19 cellular contexts compared by ENCODE assay signal in the genomic region with DNA sequence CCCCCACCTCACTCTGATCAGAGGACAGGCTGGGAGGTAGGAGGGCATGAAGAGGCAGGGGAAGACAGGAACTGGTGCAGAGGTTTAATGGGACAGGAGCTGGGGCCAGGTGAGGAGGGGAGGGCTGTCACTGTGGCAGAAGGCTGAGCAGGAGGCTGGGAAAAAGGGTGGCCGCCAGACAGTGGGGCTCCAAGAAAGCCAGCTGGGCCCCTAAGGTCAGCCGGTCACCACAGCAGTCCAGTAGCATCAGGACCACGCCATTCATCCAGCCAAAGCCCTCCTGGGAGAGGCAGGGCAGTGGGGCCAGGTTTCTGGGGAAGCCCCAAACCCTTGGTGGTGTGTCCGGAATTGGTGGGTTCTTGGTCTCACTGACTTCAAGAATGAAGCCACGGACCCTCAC. TPM values are rescaled to one million over a fixed set of nuclear protein-coding genes. Genes with fewer than 3 reads are reported as not detected.
"Had no signal": no experiment of that assay in that cellular context is flagged by ENCODE, and none has a peak within 500 bp of the region (broad histone marks: within the 10 kb centered on the region; RNA-seq: fewer than 3 reads in every experiment).

No MANE protein-coding gene starts in this region.

- H3K27ac ChIP-seq: tibial artery had no signal

- H3K36me3 Mint-ChIP-seq: naive thymus-derived CD4-positive, alpha-beta T cell; T-cell had no signal

- H3K9me3 Mint-ChIP-seq: activated CD8-positive, alpha-beta T cell treated with anti-CD3 and anti-CD28 coated beads for 36 hours; activated T-helper 2 cell treated with anti-CD3 and anti-CD28 coated beads, Interferon-gamma antibody, Interleukin-2, Interleukin-4, amounts not matched to agents 10 μg/mL and 5 μg/mL and 100 μg/mL, durations not matched to agents 14 hours and 24 hours and 36 hours; naive thymus-derived CD4-positive, alpha-beta T cell; T-cell had no signal

- H3K27ac Mint-ChIP-seq: activated CD8-positive, alpha-beta T cell treated with anti-CD3 and anti-CD28 coated beads for 36 hours; activated T-helper 2 cell treated with anti-CD3 and anti-CD28 coated beads, Interferon-gamma antibody, Interleukin-2, Interleukin-4, amounts not matched to agents 10 μg/mL and 5 μg/mL and 100 μg/mL, durations not matched to agents 14 hours and 24 hours and 36 hours had no signal

- H3K27me3 ChIP-seq: dorsolateral prefrontal cortex, tibial artery had no signal

- H3K4me3 Mint-ChIP-seq: activated CD8-positive, alpha-beta T cell treated with anti-CD3 and anti-CD28 coated beads for 36 hours had no signal

- DNase-seq: activated CD4-positive, CD25-positive, alpha-beta regulatory T cell; activated naive CD4-positive, alpha-beta T cell treated with anti-CD3 and anti-CD28 coated beads, Interleukin-2, amount 50 U/mL, for 16 hours; activated T-cell treated with anti-CD3 and anti-CD28 coated beads, Interleukin-2, amount 50 U/mL, for 1 hour; foreskin fibroblast; mesendoderm; retina; stimulated activated CD4-positive, alpha-beta T cell treated with anti-CD3 and anti-CD28 coated beads, Interleukin-12 subunit alpha, Interleukin-12 subunit beta, amount 100 ng/mL, for 4 hours; stimulated activated naive CD8-positive, alpha-beta T cell treated with anti-CD3 and anti-CD28 coated beads, Interleukin-15, Interleukin-2, amounts not matched to agents 100 U/mL and 50 U/mL, for 24 hours; T-helper 9 cell; tibial artery had no signal

- FAIRE-seq: colon, urothelium cell line had no signal

- H3K9me3 ChIP-seq: tibial artery had no signal

- ATAC-seq: activated CD8-positive, alpha-beta T cell treated with anti-CD3 and anti-CD28 coated beads for 36 hours; naive thymus-derived CD4-positive, alpha-beta T cell; stimulated activated naive CD8-positive, alpha-beta T cell treated with anti-CD3 and anti-CD28 coated beads, Interleukin-15, Interleukin-2, amounts not matched to agents 100 U/mL and 50 U/mL, for 24 hours; T-cell had no signal

- H3K4me3 ChIP-seq: dorsolateral prefrontal cortex, tibial artery had no signal

- H3K36me3 ChIP-seq: tibial artery had no signal

RNA-seq across cellular contexts. Expression of a gene that starts 8.5 kb away (rescaled TPM):
- total RNA-seq: activated CD8-positive, alpha-beta T cell treated with anti-CD3 and anti-CD28 coated beads for 36 hours; activated T-helper 2 cell treated with anti-CD3 and anti-CD28 coated beads, Interferon-gamma antibody, Interleukin-2, Interleukin-4, amounts not matched to agents 10 μg/mL and 5 μg/mL and 100 μg/mL, durations not matched to agents 14 hours and 24 hours and 36 hours; dorsolateral prefrontal cortex; glomerular endothelial cell; lower leg skin; naive thymus-derived CD4-positive, alpha-beta T cell; T-cell had no signal
